ENCODE assay signal across 13 cellular contexts in genomic region chr11:64760759-64761417, GRCh38. TPM values are rescaled to one million over a fixed set of nuclear protein-coding genes. Genes with fewer than 3 reads are reported as not detected.
A peak's percentile ranks its signal among the peaks of the same experiment; 100 is the strongest.
DNase-seq lines count a peak whose midpoint lies in the region; ATAC-seq and TF ChIP-seq lines count a peak whose summit lies in the region.
"Had no signal": no experiment of that assay in that cellular context is flagged by ENCODE, and none has a peak within 500 bp of the region (broad histone marks: within the 10 kb centered on the region; RNA-seq: fewer than 3 reads in every experiment).

No MANE protein-coding gene starts in this region.

- H3K4me1 Mint-ChIP-seq in activated CD4-positive, alpha-beta T cell treated with anti-CD3 and anti-CD28 coated beads for 36 hours = peaks cover 56% of the 10 kb centered on the region
- H3K4me1 Mint-ChIP-seq in activated B cell treated with CpG ODN at 0.5 μM for 24 hours = peaks cover 70% of the 10 kb centered on the region
- H3K4me1 Mint-ChIP-seq in stimulated activated naive CD8-positive, alpha-beta T cell treated with anti-CD3 and anti-CD28 coated beads, Interleukin-15, amount 100 ng/mL, for 72 hours = peaks cover 88% of the 10 kb centered on the region

- POLR2A ChIA-PET in activated CD4-positive, alpha-beta T cell treated with anti-CD3 and anti-CD28 coated beads for 36 hours (lab: Charles Lee) = interaction anchor here (0.6 to 2.0 kb wide), 10 partner anchors 8 to 484 kb away, joined by 3 to 21 read pairs (median 8); partner anchors contain the start of genes MAJIN, RASGRP2 and SF1
- POLR2A ChIA-PET in activated B cell treated with CpG ODN at 0.5 μM for 24 hours (lab: Charles Lee) = interaction anchor here (0.6 to 7.7 kb wide), 10 partner anchors 8 to 740 kb away, joined by 3 to 158 read pairs (median 4); partner anchors contain the start of genes RASGRP2 and SF1

- 64% methylated on average over 7 of the region's 7 CpGs for WGBS in right cardiac atrium

- no peak overlapping the region for H3K4me3 Mint-ChIP-seq in activated CD4-positive, alpha-beta T cell treated with anti-CD3 and anti-CD28 coated beads for 36 hours
- no peak overlapping the region for H3K4me3 Mint-ChIP-seq in activated B cell treated with CpG ODN at 0.5 μM for 24 hours
- peak overlapping the region in 1 of 2 donors; percentile 52 for H3K4me3 Mint-ChIP-seq in stimulated activated naive CD8-positive, alpha-beta T cell treated with anti-CD3 and anti-CD28 coated beads, Interleukin-15, amount 100 ng/mL, for 72 hours

- intact Hi-C loops in activated CD4-positive, alpha-beta T cell treated with anti-CD3 and anti-CD28 coated beads for 36 hours (cut with DNase I, micrococcal nuclease) = no loop called here
- intact Hi-C loops in activated B cell treated with CpG ODN at 0.5 μM for 24 hours (cut with micrococcal nuclease) (no loop called here), right cardiac atrium (cut with DNase I) (no loop called here)

- CTCF ChIA-PET in activated CD4-positive, alpha-beta T cell treated with anti-CD3 and anti-CD28 coated beads for 36 hours (lab: Charles Lee) = interaction anchor here (0.7 to 5.1 kb wide), 5 partner anchors 10 to 19 kb away, joined by 3 to 30 read pairs (median 5); partner anchors contain the start of gene RASGRP2
- CTCF ChIA-PET in activated B cell treated with CpG ODN at 0.5 μM for 24 hours (lab: Charles Lee) = interaction anchor here (0.7 to 1.1 kb wide), 3 partner anchors 13 to 26 kb away, joined by 3 to 5 read pairs (median 3); partner anchors contain the start of gene RASGRP2

- DNase-seq in activated CD4-positive, alpha-beta T cell treated with anti-CD3 and anti-CD28 coated beads for 36 hours = no peak
- DNase-seq in activated CD4-positive, alpha-beta T cell treated with anti-CD3 and anti-CD28 coated beads, Interleukin-2, amount 50 U/mL, for 1 hour = no peak
- no peak for DNase-seq in activated B cell treated with CpG ODN at 0.5 μM for 24 hours
- peak in 1 of 3 donors; percentile 20 for DNase-seq in right cardiac atrium
- no peak for DNase-seq in stimulated activated naive CD8-positive, alpha-beta T cell treated with anti-CD3 and anti-CD28 coated beads, Interleukin-15, amount 100 ng/mL, for 72 hours
- DNase-seq in NCI-H1930 (lab: John Stamatoyannopoulos, UW) = no peak
- DNase-seq in kidney tubule cell (ENCODE audit: low spot score) = no peak
- DNase-seq: activated CD4-positive, alpha-beta T cell treated with anti-CD3 and anti-CD28 coated beads, Interleukin-2, amount 50 U/mL, for 48 hours had no signal

- no peaks in the 10 kb centered on the region for H3K9me3 ChIP-seq in right cardiac atrium (ENCODE audit: control insufficient read depth, low read length)

- H3K4me3 ChIP-seq in right cardiac atrium (ENCODE audit: low read length) = no peak overlapping the region

- no peak for ATAC-seq in activated CD4-positive, alpha-beta T cell treated with anti-CD3 and anti-CD28 coated beads for 36 hours
- ATAC-seq in activated B cell treated with CpG ODN at 0.5 μM for 24 hours (ENCODE audit: low read depth) = no peak
- ATAC-seq in right cardiac atrium = no peak
- peak; percentile 18 for ATAC-seq in stimulated activated naive CD8-positive, alpha-beta T cell treated with anti-CD3 and anti-CD28 coated beads, Interleukin-15, amount 100 ng/mL, for 72 hours
- no peak for ATAC-seq in GM21526 (IDR thresholded peaks at IDR 0.05; ENCODE audit: low FRiP score, unreplicated experiment)

- H3K9me3 Mint-ChIP-seq in activated CD4-positive, alpha-beta T cell treated with anti-CD3 and anti-CD28 coated beads for 36 hours (ENCODE audit: low read depth) = no peaks in the 10 kb centered on the region
- H3K9me3 Mint-ChIP-seq in activated B cell treated with CpG ODN at 0.5 μM for 24 hours = no peaks in the 10 kb centered on the region
- H3K9me3 Mint-ChIP-seq in stimulated activated naive CD8-positive, alpha-beta T cell treated with anti-CD3 and anti-CD28 coated beads, Interleukin-15, amount 100 ng/mL, for 72 hours = no peaks in the 10 kb centered on the region

- no peaks in the 10 kb centered on the region for H3K27me3 Mint-ChIP-seq in activated CD4-positive, alpha-beta T cell treated with anti-CD3 and anti-CD28 coated beads for 36 hours
- no peaks in the 10 kb centered on the region for H3K27me3 Mint-ChIP-seq in activated B cell treated with CpG ODN at 0.5 μM for 24 hours
- no peaks in the 10 kb centered on the region for H3K27me3 Mint-ChIP-seq in stimulated activated naive CD8-positive, alpha-beta T cell treated with anti-CD3 and anti-CD28 coated beads, Interleukin-15, amount 100 ng/mL, for 72 hours

- peak overlapping the region; percentile 83 for H3K27ac Mint-ChIP-seq in activated CD4-positive, alpha-beta T cell treated with anti-CD3 and anti-CD28 coated beads for 36 hours
- peak overlapping the region; percentile 85 for H3K27ac Mint-ChIP-seq in activated B cell treated with CpG ODN at 0.5 μM for 24 hours
- H3K27ac Mint-ChIP-seq in stimulated activated naive CD8-positive, alpha-beta T cell treated with anti-CD3 and anti-CD28 coated beads, Interleukin-15, amount 100 ng/mL, for 72 hours = peak overlapping the region; percentile 6 to 86

- H3K36me3 Mint-ChIP-seq in activated CD4-positive, alpha-beta T cell treated with anti-CD3 and anti-CD28 coated beads for 36 hours (ENCODE audit: low read depth) = peaks cover 36% of the 10 kb centered on the region
- peaks cover 45% of the 10 kb centered on the region for H3K36me3 Mint-ChIP-seq in activated B cell treated with CpG ODN at 0.5 μM for 24 hours (ENCODE audit: low read depth)

- no peaks in the 10 kb centered on the region for H3K27me3 ChIP-seq in right cardiac atrium (ENCODE audit: control insufficient read depth, insufficient read depth)

- TF ChIP-seq CTCF in activated B cell treated with CpG ODN at 0.5 μM for 24 hours (IDR thresholded peaks at IDR 0.05) = no peak

- H3K27ac ChIP-seq in right cardiac atrium (ENCODE audit: low read length) = peak overlapping the region; percentile 49

- H3K4me1 ChIP-seq in right cardiac atrium (ENCODE audit: control insufficient read depth, insufficient read depth, low read length) = peaks cover 16% of the 10 kb centered on the region

RNA-seq across cellular contexts. Expression of gene PYGM, which starts 1.1 kb away (rescaled TPM):
- 1 to 10 TPM in 1 of 2 experiments, under 1 TPM in 1; 0.87 to 1.5 TPM for total RNA-seq in activated CD4-positive, alpha-beta T cell treated with anti-CD3 and anti-CD28 coated beads for 36 hours
- total RNA-seq in activated B cell treated with CpG ODN at 0.5 μM for 24 hours = 3.2 and 4.8 TPM in 2 replicates
- 10 to 100 TPM; 38.5 to 71.5 (median 57.9) TPM for total RNA-seq in right cardiac atrium
- 50.2 TPM for polyA plus RNA-seq in right cardiac atrium

RNA-seq across cellular contexts. Expression of gene RASGRP2, which starts 16.9 kb away (rescaled TPM):
- total RNA-seq in activated CD4-positive, alpha-beta T cell treated with anti-CD3 and anti-CD28 coated beads for 36 hours = 1 to 10 TPM; 5.6 to 5.9 TPM
- total RNA-seq in activated B cell treated with CpG ODN at 0.5 μM for 24 hours (165 and 177 TPM in 2 replicates), right cardiac atrium (10 to 100 TPM; 25.5 to 37.3 (median 33.6) TPM)
- 69.6 TPM for polyA plus RNA-seq in right cardiac atrium
- total RNA-seq: H4, HT1080 had no signal

RNA-seq across cellular contexts. Expression of gene SF1, which starts 17.5 kb away (rescaled TPM):
- total RNA-seq in activated CD4-positive, alpha-beta T cell treated with anti-CD3 and anti-CD28 coated beads for 36 hours = 100 to 1,000 TPM; 318 to 362 TPM
- total RNA-seq in activated B cell treated with CpG ODN at 0.5 μM for 24 hours (640 and 687 TPM in 2 replicates), right cardiac atrium (100 to 1,000 TPM; 188 to 203 (median 197) TPM)
- polyA plus RNA-seq in right cardiac atrium = 72.8 TPM

RNA-seq across cellular contexts. Expression of gene NRXN2, which starts 37.9 kb away (rescaled TPM):
- under 1 TPM; 0.18 to 0.39 TPM for total RNA-seq in activated CD4-positive, alpha-beta T cell treated with anti-CD3 and anti-CD28 coated beads for 36 hours
- total RNA-seq in activated B cell treated with CpG ODN at 0.5 μM for 24 hours (0.54 and 0.73 TPM in 2 replicates), right cardiac atrium (1 to 10 TPM; 2.1 to 5.7 (median 2.9) TPM)
- polyA plus RNA-seq in right cardiac atrium = 2.2 TPM
- total RNA-seq: dermis microvascular lymphatic vessel endothelial cell had no signal
- polyA plus RNA-seq: AG04450 had no signal

RNA-seq across cellular contexts. Expression of gene MAP4K2, which starts 42.1 kb away (rescaled TPM):
- 10 to 100 TPM; 54.0 to 57.3 TPM for total RNA-seq in activated CD4-positive, alpha-beta T cell treated with anti-CD3 and anti-CD28 coated beads for 36 hours
- total RNA-seq in activated B cell treated with CpG ODN at 0.5 μM for 24 hours (69.1 and 73.6 TPM in 2 replicates), right cardiac atrium (10 to 100 TPM in 3 of 4 donors, 1 to 10 TPM in 1; 8.7 to 11.7 (median 11.0) TPM)
- 11.0 TPM for polyA plus RNA-seq in right cardiac atrium
